In genomic region chr14:71165121-71165574, GRCh38 we compare ENCODE assay signal across 13 cellular contexts.
DNase-seq lines count a peak whose midpoint lies in the region; ATAC-seq and TF ChIP-seq lines count a peak whose summit lies in the region.
"Had no signal": no experiment of that assay in that cellular context is flagged by ENCODE, and none has a peak within 500 bp of the region (broad histone marks: within the 10 kb centered on the region; RNA-seq: fewer than 3 reads in every experiment).

No MANE protein-coding gene starts in this region.

- TF ChIP-seq CTCF in foreskin keratinocyte (conservative IDR thresholded peaks at IDR 0.05) (no peak), dorsolateral prefrontal cortex (IDR thresholded peaks at IDR 0.05 in 54 of 56, conservative IDR thresholded peaks at IDR 0.05 in 2 of 56; ENCODE audit: low read depth in 1 of 56, partially characterized antibody in 56 of 56) (no peak)

- H3K27ac ChIP-seq in foreskin keratinocyte (no peak overlapping the region), dorsolateral prefrontal cortex (peak overlapping the region in 11 of 59 donors; percentile 10 to 37 (median 31))
- H3K27ac ChIP-seq: suprapubic skin had no signal

- ATAC-seq in foreskin keratinocyte (peak; percentile 74), sciatic nerve (peak; percentile 67), HG03196 (IDR thresholded peaks at IDR 0.05; ENCODE audit: unreplicated experiment) (no peak), HG02678 (IDR thresholded peaks at IDR 0.05; ENCODE audit: unreplicated experiment) (no peak)

- H3K4me1 ChIP-seq in foreskin keratinocyte: no peaks in the 10 kb centered on the region

- intact Hi-C loops in sciatic nerve (cut with DNase I): no loop called here
- intact Hi-C loops in dorsolateral prefrontal cortex (cut with DNase I): no loop called here

- H3K4me3 ChIP-seq in dorsolateral prefrontal cortex: no peak overlapping the region
- H3K4me3 ChIP-seq: suprapubic skin had no signal

- H3K27me3 ChIP-seq in foreskin keratinocyte (peaks cover 11% of the 10 kb centered on the region), dorsolateral prefrontal cortex (no peaks in the 10 kb centered on the region)

- peak; percentile 17 for DNase-seq in ELR (ENCODE audit: low read depth)
- DNase-seq in RPMI7951 (ENCODE audit: low read depth): peak; percentile 56
- peak; percentile 39 to 68 for DNase-seq in foreskin keratinocyte
- no peak for DNase-seq in sciatic nerve (ENCODE audit: low spot score)
- no peak for DNase-seq in dorsolateral prefrontal cortex
- no peak for DNase-seq in activated T-cell treated with anti-CD3 and anti-CD28 coated beads for 4 hours
- DNase-seq: activated CD4-positive, alpha-beta T cell treated with anti-CD3 and anti-CD28 coated beads, Interleukin-2, amount 10 ng/mL, durations not matched to agents 24 days and 14 days; endodermal cell; left cardiac atrium; NCI-H2029 treated with DMSO at 0.1 percent for 48 hours had no signal

Comparison
In these comparisons a context has a peak if more than half of its experiments do, and no peak if none do; other contexts are left out.
1. DNase-seq: peak in ELR (single experiment), RPMI7951 (single experiment) and foreskin keratinocyte (2 of 2); none in sciatic nerve (single experiment), dorsolateral prefrontal cortex (0 of 10) and activated T-cell treated with anti-CD3 and anti-CD28 coated beads for 4 hours (single experiment).
2. ATAC-seq: peak in foreskin keratinocyte (single experiment) and sciatic nerve (single experiment); none in HG03196 (single experiment) and HG02678 (single experiment).